In genomic region chr11:94860333-94860732, GRCh38 we compare ENCODE assay signal across 26 cellular contexts.
"Had no signal": no experiment of that assay in that cellular context is flagged by ENCODE, and none has a peak within 500 bp of the region (broad histone marks: within the 10 kb centered on the region; RNA-seq: fewer than 3 reads in every experiment).

No MANE protein-coding gene starts in this region.

- H3K9me3 ChIP-seq: esophagus squamous epithelium, gastrocnemius medialis, heart right ventricle, left ventricle myocardium inferior, lower lobe of right lung, mucosa of descending colon had no signal

- ATAC-seq: esophagus mucosa, gastrocnemius medialis, heart right ventricle, left cardiac atrium, lower lobe of right lung, mucosa of descending colon had no signal

- DNase-seq: dermis blood vessel endothelial cell; dorsolateral prefrontal cortex; effector CD4-positive, alpha-beta T cell; effector memory CD4-positive, alpha-beta T cell; erythroblast; esophagus squamous epithelium; foreskin fibroblast; foreskin melanocyte; gastrocnemius medialis; glutamatergic neuron; head of caudate nucleus; heart right ventricle; hippocampal formation; left cardiac atrium; left ventricle myocardium inferior; lower lobe of right lung; mesenchymal stem cell; mucosa of descending colon; naive B cell had no signal

- H3K27ac Mint-ChIP-seq: mesothelial cell of epicardium, naive B cell had no signal

- FAIRE-seq: colon, islet of Langerhans, keratinocyte had no signal

- H3K4me1 Mint-ChIP-seq: mesothelial cell of epicardium had no signal

- H3K27me3 Mint-ChIP-seq: naive B cell had no signal

- H3K27me3 ChIP-seq: dorsolateral prefrontal cortex, esophagus squamous epithelium, gastrocnemius medialis, heart right ventricle had no signal

- H3K4me3 ChIP-seq: coronary artery, dorsolateral prefrontal cortex, esophagus squamous epithelium, gastrocnemius medialis, heart right ventricle, left ventricle myocardium inferior, lower lobe of right lung, mucosa of descending colon had no signal

- H3K27ac ChIP-seq: coronary artery, dorsolateral prefrontal cortex, epithelial cell of prostate, esophagus squamous epithelium, gastrocnemius medialis, heart right ventricle, left ventricle myocardium inferior, lower lobe of right lung had no signal

- H3K36me3 Mint-ChIP-seq: naive B cell had no signal

- H3K4me3 Mint-ChIP-seq: mesothelial cell of epicardium, naive B cell had no signal

- H3K9me3 Mint-ChIP-seq: mesothelial cell of epicardium, naive B cell had no signal
